Comparison of ENCODE assay signal across 7 cellular contexts in the genomic region with DNA sequence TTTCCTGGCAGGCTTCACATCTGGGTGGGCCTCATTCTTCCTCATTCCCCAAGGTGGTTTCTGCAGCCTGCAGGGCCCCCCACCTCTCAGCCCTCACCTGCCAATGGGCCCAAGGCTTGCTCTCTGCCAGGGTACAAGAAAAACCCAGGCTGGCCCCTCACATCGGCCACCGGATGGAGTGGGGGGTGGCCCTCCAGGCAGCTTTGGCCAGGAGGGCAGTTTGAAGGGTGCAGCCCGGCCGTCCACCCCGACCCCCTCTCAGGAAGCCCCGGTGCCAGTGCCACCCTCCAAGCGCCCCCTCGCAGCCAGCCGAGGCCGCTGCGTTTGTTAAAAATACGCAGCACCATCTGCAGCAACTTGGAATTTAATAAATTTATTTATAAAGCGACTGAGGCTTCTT.
"Had no signal": no experiment of that assay in that cellular context is flagged by ENCODE, and none has a peak within 500 bp of the region (broad histone marks: within the 10 kb centered on the region; RNA-seq: fewer than 3 reads in every experiment).

No MANE protein-coding gene starts in this region.

- DNase-seq: H7, HFFc6, KBM-7 had no signal

- H3K27ac ChIP-seq: HL-60 had no signal

- H3K4me3 ChIP-seq: GM23338, HAP-1 had no signal

- H3K4me2 ChIP-seq: GM23338 had no signal

- H3K9me3 ChIP-seq: HAP-1 had no signal

- FAIRE-seq: HepG2 had no signal

- H2AFZ ChIP-seq: GM23338 had no signal

- H3K36me3 ChIP-seq: HAP-1 had no signal

- H3K4me1 ChIP-seq: HAP-1 had no signal
